1 cellular context compared by ENCODE assay signal in genomic region chr2:9951522-9952285, GRCh38.
TF ChIP-seq lines count a peak whose summit lies in the region.

A gene with protein sequence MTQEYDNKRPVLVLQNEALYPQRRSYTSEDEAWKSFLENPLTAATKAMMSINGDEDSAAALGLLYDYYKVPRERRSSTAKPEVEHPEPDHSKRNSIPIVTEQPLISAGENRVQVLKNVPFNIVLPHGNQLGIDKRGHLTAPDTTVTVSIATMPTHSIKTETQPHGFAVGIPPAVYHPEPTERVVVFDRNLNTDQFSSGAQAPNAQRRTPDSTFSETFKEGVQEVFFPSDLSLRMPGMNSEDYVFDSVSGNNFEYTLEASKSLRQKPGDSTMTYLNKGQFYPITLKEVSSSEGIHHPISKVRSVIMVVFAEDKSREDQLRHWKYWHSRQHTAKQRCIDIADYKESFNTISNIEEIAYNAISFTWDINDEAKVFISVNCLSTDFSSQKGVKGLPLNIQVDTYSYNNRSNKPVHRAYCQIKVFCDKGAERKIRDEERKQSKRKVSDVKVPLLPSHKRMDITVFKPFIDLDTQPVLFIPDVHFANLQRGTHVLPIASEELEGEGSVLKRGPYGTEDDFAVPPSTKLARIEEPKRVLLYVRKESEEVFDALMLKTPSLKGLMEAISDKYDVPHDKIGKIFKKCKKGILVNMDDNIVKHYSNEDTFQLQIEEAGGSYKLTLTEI (plus strand): TSS chr2:9951693. CDS start chr2:9951834, 141 bp downstream.

TF ChIP-seq in H1, 55 proteins besides CTCF, POLR2A, EP300 and RAD21:
- TF ChIP-seq KDM4A (IDR thresholded peaks at IDR 0.05; ENCODE audit: low read depth, low read length, severe bottlenecking) = peak; percentile 81
- TF ChIP-seq PHF8 (conservative IDR thresholded peaks at IDR 0.05; ENCODE audit: low read depth, low read length) = peak; percentile 42; the same call in 1 of the 2 replicates
- no peak; the same call in 1 of the 2 replicates for TF ChIP-seq CREB1 (IDR thresholded peaks at IDR 0.05)
- TF ChIP-seq TAF1 (IDR thresholded peaks at IDR 0.05; ENCODE audit: low read depth, low read length) = peak; percentile 37; the same call in 1 of the 2 replicates
- TF ChIP-seq JUN (IDR thresholded peaks at IDR 0.05; ENCODE audit: low read depth, low read length) = no peak
- peak; percentile 38 for TF ChIP-seq EZH2 (IDR thresholded peaks at IDR 0.05; ENCODE audit: low read depth, low read length, severe bottlenecking)
